Comparison of ENCODE assay signal across 9 cellular contexts in genomic region chr3:149655826-149656599, GRCh38. TPM values are rescaled to one million over a fixed set of nuclear protein-coding genes. Genes with fewer than 3 reads are reported as not detected.
DNase-seq lines count a peak whose midpoint lies in the region; ATAC-seq, FAIRE-seq and TF ChIP-seq lines count a peak whose summit lies in the region.
"Had no signal": no experiment of that assay in that cellular context is flagged by ENCODE, and none has a peak within 500 bp of the region (broad histone marks: within the 10 kb centered on the region; RNA-seq: fewer than 3 reads in every experiment).

No MANE protein-coding gene starts in this region.

- no peak for DNase-seq in body of pancreas
- DNase-seq in kidney epithelial cell (ENCODE audit: low read depth): no peak
- no peak for DNase-seq in spleen
- no peak for DNase-seq in AG20443 (ENCODE audit: low spot score)
- no peak for DNase-seq in NCI-H1417 (lab: John Stamatoyannopoulos, UW)
- DNase-seq in HTR-8/SVneo (ENCODE audit: insufficient read length, low spot score): no peak
- DNase-seq: foreskin keratinocyte had no signal

- intact Hi-C loops in body of pancreas (cut with DNase I) (no loop called here), spleen (cut with DNase I; ENCODE audit: low total_unique reads) (loop anchor here (10.0 kb wide), 1 partner anchor 121 kb away; no protein-coding TSS in a partner anchor)

- H3K4me1 ChIP-seq in HEK293 (ENCODE audit: control insufficient read depth, insufficient read depth, low read length): peaks cover 3% of the 10 kb centered on the region; the same call in 1 of the 2 replicates
- H3K4me1 ChIP-seq in body of pancreas: peaks cover 15% of the 10 kb centered on the region
- H3K4me1 ChIP-seq in spleen: peaks cover 0 to 65% (median 34%) of the 10 kb centered on the region in 6 donors

- CTCF ChIA-PET in HEK293 (lab: Yijun Ruan, JAX): interaction anchor here (0.7 kb wide), 2 partner anchors 51 to 61 kb away, joined by 3 to 4 read pairs; no protein-coding TSS in a partner anchor

- ATAC-seq in body of pancreas: no peak
- no peak for ATAC-seq in GM21390 (IDR thresholded peaks at IDR 0.05; ENCODE audit: unreplicated experiment)
- ATAC-seq: foreskin keratinocyte had no signal

- POLR2A ChIA-PET in HEK293 (lab: Yijun Ruan, JAX): interaction anchor here (0.6 to 0.9 kb wide), 3 partner anchors 8 to 692 kb away, joined by 3 to 4 read pairs (median 3); no protein-coding TSS in a partner anchor

- TF ChIP-seq CTCF in HEK293 (tag by site-specific recombination; IDR thresholded peaks at IDR 0.05) (no peak), body of pancreas (IDR thresholded peaks at IDR 0.05) (no peak), kidney epithelial cell (IDR thresholded peaks at IDR 0.05; ENCODE audit: insufficient read depth, low read length, poor library complexity, severe bottlenecking) (no peak), spleen (IDR thresholded peaks at IDR 0.05 in 8 of 11, conservative IDR thresholded peaks at IDR 0.05 in 3 of 11) (no peak)

- TF ChIP-seq POLR2A in body of pancreas (IDR thresholded peaks at IDR 0.05): no peak
- no peak for TF ChIP-seq POLR2A in spleen (IDR thresholded peaks at IDR 0.05)

- WGBS in body of pancreas, 2 donors: 39 to 67% methylated on average over 2 of the region's 2 CpGs
- 43 to 70% (median 63%) methylated on average over 2 of the region's 2 CpGs for WGBS in spleen, 5 donors

- H3K4me3 ChIP-seq in HEK293 (ENCODE audit: low read depth, low read length) (peak overlapping the region; percentile 60), body of pancreas (peak overlapping the region; percentile 10 to 81), kidney epithelial cell (ENCODE audit: low read depth, low read length) (peak overlapping the region; percentile 77), spleen (peak overlapping the region; percentile 37 to 76 (median 62))

- H3K27me3 ChIP-seq in body of pancreas: no peaks in the 10 kb centered on the region
- H3K27me3 ChIP-seq in kidney epithelial cell (ENCODE audit: control insufficient read depth, insufficient read depth, low read length): no peaks in the 10 kb centered on the region
- H3K27me3 ChIP-seq in spleen (replicated peaks in 1 of 7): peaks cover 0 to 57% (median 16%) of the 10 kb centered on the region in 7 donors
- H3K27me3 ChIP-seq: foreskin keratinocyte had no signal

- H3K36me3 ChIP-seq in HEK293 (ENCODE audit: control insufficient read depth in 2 of 2, insufficient read depth in 1 of 2, low read length in 2 of 2) (peaks cover 0 to 34% of the 10 kb centered on the region in 2 experiments; a peak in 1 of 3 replicates), body of pancreas (replicated peaks in 1 of 2; ENCODE audit: insufficient read depth in 1 of 2, low read depth in 2 of 2) (no peaks in the 10 kb centered on the region), kidney epithelial cell (ENCODE audit: control insufficient read depth, insufficient read depth, low read length) (no peaks in the 10 kb centered on the region), spleen (no peaks in the 10 kb centered on the region)

- no peaks in the 10 kb centered on the region for H3K9me3 ChIP-seq in HEK293 (ENCODE audit: control insufficient read depth, insufficient read depth, low read depth, low read length)
- no peaks in the 10 kb centered on the region for H3K9me3 ChIP-seq in body of pancreas
- no peaks in the 10 kb centered on the region for H3K9me3 ChIP-seq in spleen

- H3K27ac ChIP-seq in HEK293 (ENCODE audit: extremely low read depth, low read depth, low read length) (no peak overlapping the region), body of pancreas (peak overlapping the region in 3 of 4 donors; percentile 91 to 95 (median 93)), spleen (peak overlapping the region in 7 of 8 donors; percentile 51 to 94 (median 89))

- FAIRE-seq in HTR-8/SVneo (lab: Jason Lieb, UNC): no peak

TF ChIP-seq in HEK293, 187 proteins besides CTCF, POLR2A, EP300 and RAD21:
- TF ChIP-seq TRIM28 (IDR thresholded peaks at IDR 0.05; ENCODE audit: borderline replicate concordance, low read length) (no peak), ZNF600 (tag by site-specific recombination; IDR thresholded peaks at IDR 0.05) (peak; percentile 37; the same call in 1 of the 2 replicates)

RNA-seq across cellular contexts. Expression of gene WWTR1, which starts 1.8 kb away (rescaled TPM):
- 10 to 100 TPM; 46.2 to 64.3 TPM for total RNA-seq in body of pancreas
- total RNA-seq in kidney epithelial cell: 42.1 and 50.4 TPM in 2 replicates
- 10 to 100 TPM; 43.5 to 70.6 (median 63.7) TPM for total RNA-seq in spleen
- polyA plus RNA-seq in spleen: 10 to 100 TPM in 1 of 3 donors, 1 to 10 TPM in 2; 8.4 to 15.3 (median 8.8) TPM
